In genomic region chr19:49987159-49987698, GRCh38 we compare ENCODE assay signal across 1 cellular context.
TF ChIP-seq lines count a peak whose summit lies in the region.

No MANE protein-coding gene starts in this region.

TF ChIP-seq in K562, 482 proteins besides CTCF, POLR2A, EP300 and RAD21 (continued from another document and continues in another):
- TF ChIP-seq, protein P1, sequence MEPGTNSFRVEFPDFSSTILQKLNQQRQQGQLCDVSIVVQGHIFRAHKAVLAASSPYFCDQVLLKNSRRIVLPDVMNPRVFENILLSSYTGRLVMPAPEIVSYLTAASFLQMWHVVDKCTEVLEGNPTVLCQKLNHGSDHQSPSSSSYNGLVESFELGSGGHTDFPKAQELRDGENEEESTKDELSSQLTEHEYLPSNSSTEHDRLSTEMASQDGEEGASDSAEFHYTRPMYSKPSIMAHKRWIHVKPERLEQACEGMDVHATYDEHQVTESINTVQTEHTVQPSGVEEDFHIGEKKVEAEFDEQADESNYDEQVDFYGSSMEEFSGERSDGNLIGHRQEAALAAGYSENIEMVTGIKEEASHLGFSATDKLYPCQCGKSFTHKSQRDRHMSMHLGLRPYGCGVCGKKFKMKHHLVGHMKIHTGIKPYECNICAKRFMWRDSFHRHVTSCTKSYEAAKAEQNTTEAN (CRISPR knock-in tag; IDR thresholded peaks at IDR 0.05), result peak; percentile 99
- TF ChIP-seq, protein P2, sequence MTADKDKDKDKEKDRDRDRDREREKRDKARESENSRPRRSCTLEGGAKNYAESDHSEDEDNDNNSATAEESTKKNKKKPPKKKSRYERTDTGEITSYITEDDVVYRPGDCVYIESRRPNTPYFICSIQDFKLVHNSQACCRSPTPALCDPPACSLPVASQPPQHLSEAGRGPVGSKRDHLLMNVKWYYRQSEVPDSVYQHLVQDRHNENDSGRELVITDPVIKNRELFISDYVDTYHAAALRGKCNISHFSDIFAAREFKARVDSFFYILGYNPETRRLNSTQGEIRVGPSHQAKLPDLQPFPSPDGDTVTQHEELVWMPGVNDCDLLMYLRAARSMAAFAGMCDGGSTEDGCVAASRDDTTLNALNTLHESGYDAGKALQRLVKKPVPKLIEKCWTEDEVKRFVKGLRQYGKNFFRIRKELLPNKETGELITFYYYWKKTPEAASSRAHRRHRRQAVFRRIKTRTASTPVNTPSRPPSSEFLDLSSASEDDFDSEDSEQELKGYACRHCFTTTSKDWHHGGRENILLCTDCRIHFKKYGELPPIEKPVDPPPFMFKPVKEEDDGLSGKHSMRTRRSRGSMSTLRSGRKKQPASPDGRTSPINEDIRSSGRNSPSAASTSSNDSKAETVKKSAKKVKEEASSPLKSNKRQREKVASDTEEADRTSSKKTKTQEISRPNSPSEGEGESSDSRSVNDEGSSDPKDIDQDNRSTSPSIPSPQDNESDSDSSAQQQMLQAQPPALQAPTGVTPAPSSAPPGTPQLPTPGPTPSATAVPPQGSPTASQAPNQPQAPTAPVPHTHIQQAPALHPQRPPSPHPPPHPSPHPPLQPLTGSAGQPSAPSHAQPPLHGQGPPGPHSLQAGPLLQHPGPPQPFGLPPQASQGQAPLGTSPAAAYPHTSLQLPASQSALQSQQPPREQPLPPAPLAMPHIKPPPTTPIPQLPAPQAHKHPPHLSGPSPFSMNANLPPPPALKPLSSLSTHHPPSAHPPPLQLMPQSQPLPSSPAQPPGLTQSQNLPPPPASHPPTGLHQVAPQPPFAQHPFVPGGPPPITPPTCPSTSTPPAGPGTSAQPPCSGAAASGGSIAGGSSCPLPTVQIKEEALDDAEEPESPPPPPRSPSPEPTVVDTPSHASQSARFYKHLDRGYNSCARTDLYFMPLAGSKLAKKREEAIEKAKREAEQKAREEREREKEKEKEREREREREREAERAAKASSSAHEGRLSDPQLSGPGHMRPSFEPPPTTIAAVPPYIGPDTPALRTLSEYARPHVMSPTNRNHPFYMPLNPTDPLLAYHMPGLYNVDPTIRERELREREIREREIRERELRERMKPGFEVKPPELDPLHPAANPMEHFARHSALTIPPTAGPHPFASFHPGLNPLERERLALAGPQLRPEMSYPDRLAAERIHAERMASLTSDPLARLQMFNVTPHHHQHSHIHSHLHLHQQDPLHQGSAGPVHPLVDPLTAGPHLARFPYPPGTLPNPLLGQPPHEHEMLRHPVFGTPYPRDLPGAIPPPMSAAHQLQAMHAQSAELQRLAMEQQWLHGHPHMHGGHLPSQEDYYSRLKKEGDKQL (CRISPR knock-in tag; IDR thresholded peaks at IDR 0.05; ENCODE audit: borderline replicate concordance), result peak; percentile 100
- peak; percentile 79 for TF ChIP-seq DACH1 (IDR thresholded peaks at IDR 0.05; ENCODE audit: partially characterized antibody)
- peak; percentile 67; the same call in 1 of the 2 replicates for TF ChIP-seq ARID2 (IDR thresholded peaks at IDR 0.05)
- TF ChIP-seq TFAM (CRISPR knock-in tag; conservative IDR thresholded peaks at IDR 0.05), result no peak
- peak; percentile 98 for TF ChIP-seq E2F4 (CRISPR knock-in tag; IDR thresholded peaks at IDR 0.05; ENCODE audit: low read depth)
- TF ChIP-seq ZNF165 (CRISPR knock-in tag; IDR thresholded peaks at IDR 0.05; ENCODE audit: borderline replicate concordance), result peak; percentile 92; the same call in 1 of the 2 replicates
- TF ChIP-seq CBX3 (IDR thresholded peaks at IDR 0.05; ENCODE audit: borderline replicate concordance in 1 of 2, low read length in 2 of 2), result peak; percentile 88 to 98
- no peak for TF ChIP-seq ZFP30 (CRISPR knock-in tag; IDR thresholded peaks at IDR 0.05; ENCODE audit: borderline replicate concordance)
- TF ChIP-seq, protein P3, sequence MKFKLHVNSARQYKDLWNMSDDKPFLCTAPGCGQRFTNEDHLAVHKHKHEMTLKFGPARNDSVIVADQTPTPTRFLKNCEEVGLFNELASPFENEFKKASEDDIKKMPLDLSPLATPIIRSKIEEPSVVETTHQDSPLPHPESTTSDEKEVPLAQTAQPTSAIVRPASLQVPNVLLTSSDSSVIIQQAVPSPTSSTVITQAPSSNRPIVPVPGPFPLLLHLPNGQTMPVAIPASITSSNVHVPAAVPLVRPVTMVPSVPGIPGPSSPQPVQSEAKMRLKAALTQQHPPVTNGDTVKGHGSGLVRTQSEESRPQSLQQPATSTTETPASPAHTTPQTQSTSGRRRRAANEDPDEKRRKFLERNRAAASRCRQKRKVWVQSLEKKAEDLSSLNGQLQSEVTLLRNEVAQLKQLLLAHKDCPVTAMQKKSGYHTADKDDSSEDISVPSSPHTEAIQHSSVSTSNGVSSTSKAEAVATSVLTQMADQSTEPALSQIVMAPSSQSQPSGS (CRISPR knock-in tag; IDR thresholded peaks at IDR 0.05), result peak; percentile 98
- TF ChIP-seq PHF21A (IDR thresholded peaks at IDR 0.05; ENCODE audit: borderline replicate concordance, low read depth), result no peak
- TF ChIP-seq ZNF79 (CRISPR knock-in tag; IDR thresholded peaks at IDR 0.05; ENCODE audit: low read depth), result peak; percentile 77; the same call in 1 of the 2 replicates
- TF ChIP-seq PHB2 (IDR thresholded peaks at IDR 0.05; ENCODE audit: low read depth), result no peak; the same call in 1 of the 2 replicates
- TF ChIP-seq MEF2A (IDR thresholded peaks at IDR 0.05; ENCODE audit: control insufficient read depth, low read depth, low read length), result no peak
- TF ChIP-seq DPF2 (IDR thresholded peaks at IDR 0.05), result peak; percentile 89
- peak in 1 of 3 experiments; percentile 25 for TF ChIP-seq YY1 (IDR thresholded peaks at IDR 0.05; ENCODE audit: borderline replicate concordance in 1 of 3, control insufficient read depth in 1 of 3, extremely low read depth in 1 of 3, insufficient read depth in 3 of 3, insufficient read length in 1 of 3, insufficient replicate concordance in 2 of 3, low read depth in 1 of 3, low read length in 2 of 3)
- TF ChIP-seq, protein P4, sequence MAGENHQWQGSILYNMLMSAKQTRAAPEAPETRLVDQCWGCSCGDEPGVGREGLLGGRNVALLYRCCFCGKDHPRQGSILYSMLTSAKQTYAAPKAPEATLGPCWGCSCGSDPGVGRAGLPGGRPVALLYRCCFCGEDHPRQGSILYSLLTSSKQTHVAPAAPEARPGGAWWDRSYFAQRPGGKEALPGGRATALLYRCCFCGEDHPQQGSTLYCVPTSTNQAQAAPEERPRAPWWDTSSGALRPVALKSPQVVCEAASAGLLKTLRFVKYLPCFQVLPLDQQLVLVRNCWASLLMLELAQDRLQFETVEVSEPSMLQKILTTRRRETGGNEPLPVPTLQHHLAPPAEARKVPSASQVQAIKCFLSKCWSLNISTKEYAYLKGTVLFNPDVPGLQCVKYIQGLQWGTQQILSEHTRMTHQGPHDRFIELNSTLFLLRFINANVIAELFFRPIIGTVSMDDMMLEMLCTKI (IDR thresholded peaks at IDR 0.05; ENCODE audit: partially characterized antibody), result no peak
- TF ChIP-seq SRSF7 (optimal IDR thresholded peaks at IDR 0.05; ENCODE audit: low read depth, low read length), result no peak
- peak in 1 of 2 experiments; percentile 93; a peak in 2 of 4 replicates for TF ChIP-seq KDM4B (IDR thresholded peaks at IDR 0.05; ENCODE audit: borderline replicate concordance in 2 of 2, low read depth in 1 of 2)
- TF ChIP-seq, protein P5, sequence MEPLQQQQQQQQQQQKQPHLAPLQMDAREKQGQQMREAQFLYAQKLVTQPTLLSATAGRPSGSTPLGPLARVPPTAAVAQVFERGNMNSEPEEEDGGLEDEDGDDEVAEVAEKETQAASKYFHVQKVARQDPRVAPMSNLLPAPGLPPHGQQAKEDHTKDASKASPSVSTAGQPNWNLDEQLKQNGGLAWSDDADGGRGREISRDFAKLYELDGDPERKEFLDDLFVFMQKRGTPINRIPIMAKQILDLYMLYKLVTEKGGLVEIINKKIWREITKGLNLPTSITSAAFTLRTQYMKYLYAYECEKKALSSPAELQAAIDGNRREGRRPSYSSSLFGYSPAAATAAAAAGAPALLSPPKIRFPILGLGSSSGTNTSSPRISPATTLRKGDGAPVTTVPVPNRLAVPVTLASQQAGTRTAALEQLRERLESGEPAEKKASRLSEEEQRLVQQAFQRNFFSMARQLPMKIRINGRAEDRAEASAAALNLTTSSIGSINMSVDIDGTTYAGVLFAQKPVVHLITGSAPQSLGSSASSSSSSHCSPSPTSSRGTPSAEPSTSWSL (CRISPR knock-in tag; IDR thresholded peaks at IDR 0.05; ENCODE audit: borderline replicate concordance), result peak; percentile 95
- TF ChIP-seq ZNF324 (CRISPR knock-in tag; IDR thresholded peaks at IDR 0.05), result peak; percentile 78
- TF ChIP-seq POU5F1 (IDR thresholded peaks at IDR 0.05; ENCODE audit: borderline replicate concordance, low read depth, low read length, partially characterized antibody), result no peak
- TF ChIP-seq CAMTA2 (CRISPR knock-in tag; conservative IDR thresholded peaks at IDR 0.05), result no peak
- TF ChIP-seq YBX1 (IDR thresholded peaks at IDR 0.05), result no peak
- TF ChIP-seq AFF4 (CRISPR knock-in tag; IDR thresholded peaks at IDR 0.05), result peak; percentile 100
- peak; percentile 77; the same call in 1 of the 2 replicates for TF ChIP-seq ZNF212 (CRISPR knock-in tag; IDR thresholded peaks at IDR 0.05)
- TF ChIP-seq ZNF583 (CRISPR knock-in tag; IDR thresholded peaks at IDR 0.05), result peak; percentile 98
- TF ChIP-seq FOXM1 (IDR thresholded peaks at IDR 0.05; ENCODE audit: low read depth), result no peak
- TF ChIP-seq FOXM1 (CRISPR knock-in tag; IDR thresholded peaks at IDR 0.05; ENCODE audit: low read depth), result peak; percentile 100
- TF ChIP-seq SPI1 (IDR thresholded peaks at IDR 0.05; ENCODE audit: borderline replicate concordance, low read depth, low read length), result peak; percentile 99
- TF ChIP-seq, protein P6, sequence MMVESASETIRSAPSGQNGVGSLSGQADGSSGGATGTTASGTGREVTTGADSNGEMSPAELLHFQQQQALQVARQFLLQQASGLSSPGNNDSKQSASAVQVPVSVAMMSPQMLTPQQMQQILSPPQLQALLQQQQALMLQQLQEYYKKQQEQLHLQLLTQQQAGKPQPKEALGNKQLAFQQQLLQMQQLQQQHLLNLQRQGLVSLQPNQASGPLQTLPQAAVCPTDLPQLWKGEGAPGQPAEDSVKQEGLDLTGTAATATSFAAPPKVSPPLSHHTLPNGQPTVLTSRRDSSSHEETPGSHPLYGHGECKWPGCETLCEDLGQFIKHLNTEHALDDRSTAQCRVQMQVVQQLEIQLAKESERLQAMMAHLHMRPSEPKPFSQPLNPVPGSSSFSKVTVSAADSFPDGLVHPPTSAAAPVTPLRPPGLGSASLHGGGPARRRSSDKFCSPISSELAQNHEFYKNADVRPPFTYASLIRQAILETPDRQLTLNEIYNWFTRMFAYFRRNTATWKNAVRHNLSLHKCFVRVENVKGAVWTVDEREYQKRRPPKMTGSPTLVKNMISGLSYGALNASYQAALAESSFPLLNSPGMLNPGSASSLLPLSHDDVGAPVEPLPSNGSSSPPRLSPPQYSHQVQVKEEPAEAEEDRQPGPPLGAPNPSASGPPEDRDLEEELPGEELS (CRISPR knock-in tag; IDR thresholded peaks at IDR 0.05; ENCODE audit: borderline replicate concordance), result peak; percentile 100
- TF ChIP-seq, protein P7, sequence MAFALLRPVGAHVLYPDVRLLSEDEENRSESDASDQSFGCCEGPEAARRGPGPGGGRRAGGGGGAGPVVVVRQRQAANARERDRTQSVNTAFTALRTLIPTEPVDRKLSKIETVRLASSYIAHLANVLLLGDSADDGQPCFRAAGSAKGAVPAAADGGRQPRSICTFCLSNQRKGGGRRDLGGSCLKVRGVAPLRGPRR (CRISPR knock-in tag; IDR thresholded peaks at IDR 0.05), result peak; percentile 93
- TF ChIP-seq, protein P8, sequence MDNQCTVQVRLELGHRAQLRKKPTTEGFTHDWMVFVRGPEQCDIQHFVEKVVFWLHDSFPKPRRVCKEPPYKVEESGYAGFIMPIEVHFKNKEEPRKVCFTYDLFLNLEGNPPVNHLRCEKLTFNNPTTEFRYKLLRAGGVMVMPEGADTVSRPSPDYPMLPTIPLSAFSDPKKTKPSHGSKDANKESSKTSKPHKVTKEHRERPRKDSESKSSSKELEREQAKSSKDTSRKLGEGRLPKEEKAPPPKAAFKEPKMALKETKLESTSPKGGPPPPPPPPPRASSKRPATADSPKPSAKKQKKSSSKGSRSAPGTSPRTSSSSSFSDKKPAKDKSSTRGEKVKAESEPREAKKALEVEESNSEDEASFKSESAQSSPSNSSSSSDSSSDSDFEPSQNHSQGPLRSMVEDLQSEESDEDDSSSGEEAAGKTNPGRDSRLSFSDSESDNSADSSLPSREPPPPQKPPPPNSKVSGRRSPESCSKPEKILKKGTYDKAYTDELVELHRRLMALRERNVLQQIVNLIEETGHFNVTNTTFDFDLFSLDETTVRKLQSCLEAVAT (IDR thresholded peaks at IDR 0.05), result no peak
- TF ChIP-seq STAG1 (CRISPR knock-in tag; IDR thresholded peaks at IDR 0.05; ENCODE audit: borderline replicate concordance), result peak; percentile 100
- peak; percentile 89; the same call in 1 of the 2 replicates for TF ChIP-seq PHTF2 (CRISPR knock-in tag; IDR thresholded peaks at IDR 0.05)
